19 cellular contexts compared by ENCODE assay signal in the genomic region with DNA sequence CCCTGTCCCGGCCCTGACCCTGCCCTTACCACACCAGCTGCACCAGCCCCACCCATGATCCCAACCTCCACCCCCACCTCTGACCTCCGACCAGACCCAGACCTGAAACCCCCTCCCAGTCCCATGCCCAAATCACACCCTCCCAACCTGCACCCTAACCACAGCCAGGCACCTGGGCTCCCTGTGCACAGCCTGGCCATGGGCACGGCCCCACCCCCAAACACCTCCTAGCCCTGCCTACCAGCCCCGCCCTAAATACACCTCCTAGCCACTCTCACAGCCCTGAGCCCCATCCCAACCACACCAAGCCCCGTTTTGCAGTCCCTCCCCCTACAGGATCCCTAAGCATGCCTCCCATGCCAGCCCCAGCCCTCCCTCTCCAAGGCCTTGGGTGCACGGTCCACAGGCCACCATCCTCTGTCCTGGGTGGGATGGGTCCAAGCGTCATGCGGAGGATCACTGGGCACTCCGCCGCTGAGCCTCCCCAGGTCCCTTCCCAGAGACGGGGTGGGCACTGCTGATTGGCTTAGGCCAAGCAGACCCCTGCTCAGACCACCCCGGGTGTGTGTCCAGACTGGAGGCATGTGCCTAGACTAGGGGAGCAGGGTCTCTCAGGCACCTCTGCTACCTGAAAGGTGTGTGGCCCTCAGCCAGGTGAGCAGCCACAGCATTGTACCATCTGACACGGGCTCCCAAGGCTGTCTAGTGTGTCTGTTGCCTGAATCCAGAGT. TPM values are rescaled to one million over a fixed set of nuclear protein-coding genes. Genes with fewer than 3 reads are reported as not detected.
DNase-seq lines count a peak whose midpoint lies in the region; ATAC-seq and TF ChIP-seq lines count a peak whose summit lies in the region.
"Had no signal": no experiment of that assay in that cellular context is flagged by ENCODE, and none has a peak within 500 bp of the region (broad histone marks: within the 10 kb centered on the region; RNA-seq: fewer than 3 reads in every experiment).

No MANE protein-coding gene starts in this region.

- no peak for TF ChIP-seq RAD21 in HCT116 (IDR thresholded peaks at IDR 0.05; ENCODE audit: low read depth)

- H3K9me3 Mint-ChIP-seq in central memory CD8-positive, alpha-beta T cell: peaks cover 4% of the 10 kb centered on the region

- H3K27me3 ChIP-seq in HCT116 (ENCODE audit: insufficient read depth, low read length): peaks cover 20% of the 10 kb centered on the region; the same call in 1 of the 2 replicates
- H3K27me3 ChIP-seq in upper lobe of right lung: peaks cover 19% of the 10 kb centered on the region

- H3K9ac ChIP-seq in HCT116 (ENCODE audit: low read length): no peak overlapping the region
- H3K9ac ChIP-seq: KMS-11 had no signal

- no peak for TF ChIP-seq POLR2A in HCT116 (IDR thresholded peaks at IDR 0.05; ENCODE audit: borderline replicate concordance, extremely low read depth, insufficient read depth, insufficient read length)

- H3K4me3 ChIP-seq in HCT116 (replicated peaks in 1 of 2; ENCODE audit: low read depth in 1 of 2, low read length in 2 of 2) (no peak overlapping the region), mucosa of descending colon (no peak overlapping the region), upper lobe of right lung (no peak overlapping the region)

- H3K36me3 Mint-ChIP-seq in central memory CD8-positive, alpha-beta T cell (ENCODE audit: insufficient read depth): peaks cover 7% of the 10 kb centered on the region
- no peaks in the 10 kb centered on the region for H3K36me3 Mint-ChIP-seq in T-helper 17 cell (ENCODE audit: low read depth)

- no peaks in the 10 kb centered on the region for H4K20me1 ChIP-seq in HCT116 (ENCODE audit: insufficient read depth)

- no peak overlapping the region for H3K27ac ChIP-seq in HCT116 (ENCODE audit: low read depth, low read length)
- H3K27ac ChIP-seq in upper lobe of right lung: no peak overlapping the region
- H3K27ac ChIP-seq: C4-2B, HL-60, KMS-11 had no signal

- no peak overlapping the region for H3K4me2 ChIP-seq in HCT116 (ENCODE audit: low read length)
- H3K4me2 ChIP-seq: KMS-11 had no signal

- H3K27me3 Mint-ChIP-seq in central memory CD8-positive, alpha-beta T cell: peaks cover 16% of the 10 kb centered on the region
- no peaks in the 10 kb centered on the region for H3K27me3 Mint-ChIP-seq in T-helper 17 cell

- H3K9me3 ChIP-seq in HCT116 (ENCODE audit: control insufficient read depth in 1 of 2, insufficient read depth in 1 of 2, low read depth in 1 of 2, low read length in 2 of 2) (no peaks in the 10 kb centered on the region), mucosa of descending colon (no peaks in the 10 kb centered on the region), upper lobe of right lung (no peaks in the 10 kb centered on the region), T-helper 17 cell (ENCODE audit: control insufficient read depth, low read length, poor library complexity, severe bottlenecking) (peaks cover 3% of the 10 kb centered on the region)

- TF ChIP-seq CTCF in HCT116 (IDR thresholded peaks at IDR 0.05 in 2 of 3, conservative IDR thresholded peaks at IDR 0.05 in 1 of 3; ENCODE audit: borderline replicate concordance in 1 of 3, insufficient read depth in 1 of 3, low read depth in 2 of 3, low read length in 2 of 3) (no peak), mucosa of descending colon (IDR thresholded peaks at IDR 0.05) (no peak), upper lobe of right lung (IDR thresholded peaks at IDR 0.05) (no peak)

- DNase-seq in HCT116 (ENCODE audit: low read depth, low spot score) (no peak), mucosa of descending colon (no peak), upper lobe of right lung (no peak), T-helper 17 cell (no peak)
- DNase-seq in central memory CD8-positive, alpha-beta T cell (ENCODE audit: low spot score in 2 of 2): no peak
- no peak for DNase-seq in effector CD8-positive, alpha-beta T cell (lab: John Stamatoyannopoulos, UW)
- DNase-seq: ACHN, DMS79, H7, MV-4-11, NCI-H1694 treated with DMSO at 0.1 percent for 48 hours, NCI-H2107, NCI-H510A treated with DMSO at 0.1 percent for 48 hours, NCI-H774, Right ventricle myocardium superior had no signal

- H3K4me1 Mint-ChIP-seq in central memory CD8-positive, alpha-beta T cell: no peaks in the 10 kb centered on the region
- no peaks in the 10 kb centered on the region for H3K4me1 Mint-ChIP-seq in T-helper 17 cell

- CTCF ChIA-PET in HCT116 (lab: Charles Lee): no interaction called here

- H3K4me1 ChIP-seq in HCT116 (ENCODE audit: control insufficient read depth in 1 of 2, insufficient read depth in 2 of 2, low read length in 2 of 2) (no peaks in the 10 kb centered on the region), mucosa of descending colon (ENCODE audit: low read depth) (no peaks in the 10 kb centered on the region), upper lobe of right lung (no peaks in the 10 kb centered on the region)

- H3K36me3 ChIP-seq in HCT116 (ENCODE audit: control insufficient read depth in 1 of 2, insufficient read depth in 2 of 2, low read length in 2 of 2) (no peaks in the 10 kb centered on the region), mucosa of descending colon (ENCODE audit: low read depth) (no peaks in the 10 kb centered on the region), upper lobe of right lung (no peaks in the 10 kb centered on the region)

- intact Hi-C loops in HCT116 (cut with micrococcal nuclease) (no loop called here), mucosa of descending colon (cut with DNase I, micrococcal nuclease) (no loop called here), upper lobe of right lung (cut with DNase I) (no loop called here)

- ATAC-seq in HCT116: peak; percentile 80
- no peak for ATAC-seq in central memory CD8-positive, alpha-beta T cell (replicated peaks; ENCODE audit: extremely low read depth, poor library complexity, severe bottlenecking)
- ATAC-seq in mucosa of descending colon: peak; percentile 19
- peak; percentile 52 for ATAC-seq in upper lobe of right lung
- no peak for ATAC-seq in HG02885 (IDR thresholded peaks at IDR 0.05; ENCODE audit: poor library complexity, unreplicated experiment)
- no peak for ATAC-seq in T-helper 17 cell

- RAD21 ChIA-PET in HCT116 (lab: Charles Lee; ENCODE audit: low non-redundant PET in 1 of 2, low total read pairs in 2 of 2, uncharacterized antibody in 2 of 2, unreplicated experiment in 2 of 2): no interaction called here

- H2AFZ ChIP-seq in HCT116 (ENCODE audit: low read depth, low read length, poor library complexity, severe bottlenecking): no peak overlapping the region

- no peaks in the 10 kb centered on the region for H3K79me2 ChIP-seq in HCT116 (ENCODE audit: insufficient read depth, low read length)

- no peaks in the 10 kb centered on the region for H3K9me2 ChIP-seq in HCT116 (ENCODE audit: insufficient read depth)

- H3K4me3 Mint-ChIP-seq in central memory CD8-positive, alpha-beta T cell: no peak overlapping the region
- H3K4me3 Mint-ChIP-seq in T-helper 17 cell: no peak overlapping the region

- POLR2A ChIA-PET in HCT116 (lab: Charles Lee): no interaction called here

- H3K27ac Mint-ChIP-seq in central memory CD8-positive, alpha-beta T cell (ENCODE audit: low read depth): peak overlapping the region; percentile 32
- H3K27ac Mint-ChIP-seq in T-helper 17 cell: no peak overlapping the region

- BruUV-seq in HCT116 (replicated peaks; lab: Mats Ljungman, UMichigan): no TSS peak

TF ChIP-seq in HCT116, 20 proteins besides CTCF, POLR2A, EP300 and RAD21:
- TF ChIP-seq, protein P1, sequence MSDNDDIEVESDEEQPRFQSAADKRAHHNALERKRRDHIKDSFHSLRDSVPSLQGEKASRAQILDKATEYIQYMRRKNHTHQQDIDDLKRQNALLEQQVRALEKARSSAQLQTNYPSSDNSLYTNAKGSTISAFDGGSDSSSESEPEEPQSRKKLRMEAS (IDR thresholded peaks at IDR 0.05): no peak
- TF ChIP-seq EZH2phosphoT487 (IDR thresholded peaks at IDR 0.05; ENCODE audit: borderline replicate concordance) (no peak), ELF1 (IDR thresholded peaks at IDR 0.05; ENCODE audit: borderline replicate concordance, low read depth) (no peak)

RNA-seq across cellular contexts. Expression of a gene that starts 30.1 kb away (rescaled TPM):
- total RNA-seq in HCT116 (2021; ENCODE audit: unreplicated experiment): 54.7 TPM
- 38.7 and 45.5 TPM in 2 replicates for polyA plus RNA-seq in HCT116 (2012)
- 10 to 100 TPM; 40.1 to 85.1 (median 83.2) TPM for total RNA-seq in mucosa of descending colon
- 90.7 TPM for total RNA-seq in upper lobe of right lung
- total RNA-seq in T-helper 17 cell: 10 to 100 TPM; 53.3 to 55.1 TPM

Comparison
In these comparisons a context has a peak if more than half of its experiments do, and no peak if none do; other contexts are left out.
1. ATAC-seq: peak in HCT116 (single experiment), mucosa of descending colon (single experiment) and upper lobe of right lung (single experiment); none in central memory CD8-positive, alpha-beta T cell (single experiment), HG02885 (single experiment) and T-helper 17 cell (single experiment).